In the genomic region with DNA sequence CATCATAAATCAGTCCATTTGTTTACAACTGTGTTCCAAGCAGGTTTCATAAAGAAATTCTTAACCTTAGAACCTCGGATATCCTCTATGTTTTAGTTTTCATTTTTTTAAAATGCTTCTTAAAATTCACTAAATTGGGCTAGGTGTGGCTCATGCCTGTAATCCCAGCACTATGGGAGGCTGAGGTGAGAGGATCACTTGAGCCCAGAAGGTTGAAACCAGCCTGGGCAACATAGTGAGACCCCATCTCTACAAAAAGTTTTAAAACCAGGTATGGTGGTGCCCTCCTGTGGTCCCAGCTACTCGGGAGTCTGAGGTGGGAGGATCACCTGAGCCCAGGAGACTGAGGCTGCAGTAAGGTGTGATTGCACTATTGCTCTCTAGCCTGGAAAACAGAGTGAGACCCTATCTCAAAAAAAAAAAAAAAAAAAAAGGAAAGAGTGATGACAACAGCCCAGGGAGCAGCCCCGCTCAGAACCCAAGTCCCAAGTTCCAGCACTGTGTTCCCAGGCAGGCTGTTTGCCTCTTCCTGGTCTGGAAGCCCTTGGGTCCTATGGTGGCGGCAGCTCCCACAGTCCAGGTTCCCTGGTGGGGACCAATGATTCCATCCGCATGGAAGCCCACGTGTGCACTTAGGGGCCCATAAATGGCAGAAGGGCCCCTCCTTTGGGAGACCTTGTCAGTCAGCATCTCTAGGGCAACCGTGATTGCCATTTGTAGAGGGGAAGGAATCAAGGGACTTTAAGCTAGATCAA, we compare ENCODE assay signal across 16 cellular contexts. TPM values are rescaled to one million over a fixed set of nuclear protein-coding genes. Genes with fewer than 3 reads are reported as not detected.
DNase-seq lines count a peak whose midpoint lies in the region; ATAC-seq, FAIRE-seq and TF ChIP-seq lines count a peak whose summit lies in the region.
"Had no signal": no experiment of that assay in that cellular context is flagged by ENCODE, and none has a peak within 500 bp of the region (broad histone marks: within the 10 kb centered on the region; RNA-seq: fewer than 3 reads in every experiment).

No MANE protein-coding gene starts in this region.

- no peaks in the 10 kb centered on the region for H3K27me3 Mint-ChIP-seq in natural killer cell treated with Interleukin-12 subunit alpha and Interleukin-12 subunit beta and Interleukin-15 and Interleukin-18, amount 100 ng/mL, for 72 hours
- no peaks in the 10 kb centered on the region for H3K27me3 Mint-ChIP-seq in natural killer cell (ENCODE audit: low read depth in 2 of 2)
- H3K27me3 Mint-ChIP-seq in osteocyte (ENCODE audit: unreplicated experiment), result no peaks in the 10 kb centered on the region
- H3K27me3 Mint-ChIP-seq: CD4-positive, alpha-beta memory T cell; IgD-negative memory B cell had no signal

- no peaks in the 10 kb centered on the region for H3K9me1 ChIP-seq in endothelial cell of umbilical vein (replicated peaks; ENCODE audit: control insufficient read depth, extremely low read depth, insufficient read depth, low read length)

- POLR2A ChIA-PET in endothelial cell of umbilical vein (lab: Charles Lee), result interaction anchor here (1.1 kb wide), 1 partner anchor 34 kb away, joined by 4 read pairs; the partner anchor contains the start of gene H6PD

- FAIRE-seq in endothelial cell of umbilical vein (lab: Jason Lieb, UNC), result no peak
- FAIRE-seq: GM12891, GM19239 had no signal

- intact Hi-C loops in natural killer cell (cut with micrococcal nuclease), result loop anchor here (1.0 kb wide), 2 partner anchors 187 to 223 kb away; no protein-coding TSS in a partner anchor
- intact Hi-C loops in endothelial cell of umbilical vein (cut with micrococcal nuclease), result loop anchor here (1.0 to 5.0 kb wide), 5 partner anchors 21 to 304 kb away; no protein-coding TSS in a partner anchor
- intact Hi-C loops in spleen (cut with DNase I; ENCODE audit: low total_unique reads), result no loop called here

- peak; percentile 44 for DNase-seq in natural killer cell treated with Interleukin-12 subunit alpha and Interleukin-12 subunit beta and Interleukin-15 and Interleukin-18, amount 100 ng/mL, for 72 hours (ENCODE audit: low spot score)
- DNase-seq in natural killer cell, result no peak
- DNase-seq in endothelial cell of umbilical vein (ENCODE audit: low read depth, low spot score), result no peak
- DNase-seq in spleen, result peak; percentile 34
- DNase-seq in cerebellar cortex (ENCODE audit: low spot score), result no peak
- no peak for DNase-seq in osteocyte (ENCODE audit: extremely low spot score, unreplicated experiment)
- no peak for DNase-seq in activated T-cell treated with anti-CD3 and anti-CD28 coated beads, Interleukin-2, amount 50 U/mL, for 48 hours
- DNase-seq: ACHN, DMS79, GOT3 had no signal

- no peak overlapping the region for H3K4me3 Mint-ChIP-seq in natural killer cell treated with Interleukin-12 subunit alpha and Interleukin-12 subunit beta and Interleukin-15 and Interleukin-18, amount 100 ng/mL, for 72 hours
- no peak overlapping the region for H3K4me3 Mint-ChIP-seq in natural killer cell
- no peak overlapping the region for H3K4me3 Mint-ChIP-seq in osteocyte (ENCODE audit: unreplicated experiment)
- H3K4me3 Mint-ChIP-seq: H9 had no signal

- dilution Hi-C loops in endothelial cell of umbilical vein (cut with MboI; ENCODE audit: extremely low pct_ligation_motif_present, low sequenced_read_pairs), result no loop called here

- H3K4me3 ChIP-seq in endothelial cell of umbilical vein (replicated peaks in 1 of 3; ENCODE audit: insufficient read depth in 1 of 3, low read depth in 1 of 3, low read length in 3 of 3), result no peak overlapping the region
- H3K4me3 ChIP-seq in spleen, result no peak overlapping the region

- TSS peak; percentile 1 for BruUV-seq in endothelial cell of umbilical vein (replicated peaks; lab: Mats Ljungman, UMichigan)

- no peaks in the 10 kb centered on the region for H3K9me3 ChIP-seq in endothelial cell of umbilical vein (replicated peaks; ENCODE audit: control insufficient read depth, insufficient read depth, low read length)
- H3K9me3 ChIP-seq in spleen, result no peaks in the 10 kb centered on the region

- no peaks in the 10 kb centered on the region for H3K9me3 Mint-ChIP-seq in natural killer cell treated with Interleukin-12 subunit alpha and Interleukin-12 subunit beta and Interleukin-15 and Interleukin-18, amount 100 ng/mL, for 72 hours
- H3K9me3 Mint-ChIP-seq in natural killer cell (no peaks in the 10 kb centered on the region), osteocyte (ENCODE audit: unreplicated experiment) (no peaks in the 10 kb centered on the region)
- H3K9me3 Mint-ChIP-seq: CD4-positive, alpha-beta memory T cell; H9; IgD-negative memory B cell had no signal

- H3K36me3 ChIP-seq in endothelial cell of umbilical vein (ENCODE audit: control insufficient read depth in 2 of 2, extremely low read depth in 1 of 2, insufficient read depth in 2 of 2, low read length in 2 of 2) (peaks cover 0 to 7% of the 10 kb centered on the region in 2 experiments), spleen (peaks cover 0 to 86% (median 34%) of the 10 kb centered on the region in 6 donors)

- H3K4me1 ChIP-seq in endothelial cell of umbilical vein (ENCODE audit: control insufficient read depth, extremely low read depth, insufficient read depth, low read length), result no peaks in the 10 kb centered on the region
- peaks cover 0 to 33% (median 10%) of the 10 kb centered on the region in 6 donors for H3K4me1 ChIP-seq in spleen

- 89 to 92% (median 89%) methylated on average over 7 of the region's 7 CpGs for WGBS in spleen, 5 donors

- no peak overlapping the region for H3K27ac Mint-ChIP-seq in natural killer cell treated with Interleukin-12 subunit alpha and Interleukin-12 subunit beta and Interleukin-15 and Interleukin-18, amount 100 ng/mL, for 72 hours
- no peak overlapping the region for H3K27ac Mint-ChIP-seq in natural killer cell
- H3K27ac Mint-ChIP-seq in osteocyte (ENCODE audit: unreplicated experiment), result no peak overlapping the region
- H3K27ac Mint-ChIP-seq: H9 had no signal

- CTCF ChIA-PET in endothelial cell of umbilical vein (lab: Charles Lee), result interaction anchor here (0.6 to 9.6 kb wide), 12 partner anchors 12 to 305 kb away, joined by 3 to 232 read pairs (median 7); no protein-coding TSS in a partner anchor

- no peaks in the 10 kb centered on the region for H4K20me1 ChIP-seq in endothelial cell of umbilical vein (replicated peaks; ENCODE audit: control insufficient read depth, extremely low read depth, insufficient read depth, low read length)

- TF ChIP-seq POLR2A in endothelial cell of umbilical vein (IDR thresholded peaks at IDR 0.05; ENCODE audit: low read depth, low read length) (no peak), spleen (IDR thresholded peaks at IDR 0.05) (no peak)

- no peak overlapping the region for H2AFZ ChIP-seq in endothelial cell of umbilical vein (ENCODE audit: low read depth, low read length)

- no peaks in the 10 kb centered on the region for H3K79me2 ChIP-seq in endothelial cell of umbilical vein (ENCODE audit: control insufficient read depth, insufficient read depth, low read length)

- H3K27ac ChIP-seq in endothelial cell of umbilical vein (ENCODE audit: insufficient read depth, low read depth, low read length), result no peak overlapping the region
- H3K27ac ChIP-seq in spleen, result no peak overlapping the region
- H3K27ac ChIP-seq: C4-2B had no signal

- H3K4me2 ChIP-seq in endothelial cell of umbilical vein (ENCODE audit: insufficient read depth, low read length), result no peak overlapping the region

- peaks cover 0 to 4% of the 10 kb centered on the region in 2 donors for H3K4me1 Mint-ChIP-seq in natural killer cell treated with Interleukin-12 subunit alpha and Interleukin-12 subunit beta and Interleukin-15 and Interleukin-18, amount 100 ng/mL, for 72 hours (ENCODE audit: low read depth in 2 of 2)
- H3K4me1 Mint-ChIP-seq in natural killer cell (peaks cover 0 to 5% of the 10 kb centered on the region in 2 donors), osteocyte (ENCODE audit: unreplicated experiment) (peaks cover 33% of the 10 kb centered on the region)

- H3K36me3 Mint-ChIP-seq in natural killer cell treated with Interleukin-12 subunit alpha and Interleukin-12 subunit beta and Interleukin-15 and Interleukin-18, amount 100 ng/mL, for 72 hours, result no peaks in the 10 kb centered on the region
- H3K36me3 Mint-ChIP-seq in natural killer cell (no peaks in the 10 kb centered on the region), osteocyte (ENCODE audit: unreplicated experiment) (peaks cover 9% of the 10 kb centered on the region)
- H3K36me3 Mint-ChIP-seq: IgD-negative memory B cell had no signal

- TF ChIP-seq CTCF in natural killer cell (IDR thresholded peaks at IDR 0.05) (no peak), endothelial cell of umbilical vein (IDR thresholded peaks at IDR 0.05; ENCODE audit: extremely low read depth in 1 of 2, insufficient read depth in 1 of 2, low read depth in 1 of 2, low read length in 2 of 2) (no peak), spleen (IDR thresholded peaks at IDR 0.05 in 8 of 11, conservative IDR thresholded peaks at IDR 0.05 in 3 of 11) (no peak), osteocyte (IDR thresholded peaks at IDR 0.05) (no peak)

- H3K27me3 ChIP-seq in endothelial cell of umbilical vein (ENCODE audit: control insufficient read depth in 2 of 2, insufficient read depth in 2 of 2, low read length in 2 of 2) (no peaks in the 10 kb centered on the region), spleen (replicated peaks in 1 of 7) (no peaks in the 10 kb centered on the region)

- ATAC-seq in natural killer cell treated with Interleukin-12 subunit alpha and Interleukin-12 subunit beta and Interleukin-15 and Interleukin-18, amount 100 ng/mL, for 72 hours, result no peak
- no peak for ATAC-seq in natural killer cell

- H3K9ac ChIP-seq in endothelial cell of umbilical vein (replicated peaks; ENCODE audit: extremely low read depth, insufficient read depth, low read length), result no peak overlapping the region

RNA-seq across cellular contexts. Expression of gene SPSB1, which starts 24.7 kb away (rescaled TPM):
- total RNA-seq in natural killer cell treated with Interleukin-12 subunit alpha and Interleukin-12 subunit beta and Interleukin-15 and Interleukin-18, amount 100 ng/mL, for 72 hours, result 1 to 10 TPM in 1 of 2 donors, under 1 TPM in 1; 0.78 to 1.4 TPM
- total RNA-seq in natural killer cell, result 1 to 10 TPM in 2 of 3 donors, under 1 TPM in 1; 0.82 to 3.0 (median 1.5) TPM
- total RNA-seq in endothelial cell of umbilical vein, result 41.9 and 50.9 TPM in 2 replicates
- 61.2 and 66.7 TPM in 2 replicates for polyA plus RNA-seq in endothelial cell of umbilical vein
- 39.4 and 39.6 TPM in 2 replicates for polyA plus RNA-seq in endothelial cell of umbilical vein (2011; cell fraction: cytosol; rRNA removed)
- polyA plus RNA-seq in endothelial cell of umbilical vein (2011; cell fraction: nucleus; rRNA removed), result 30.4 and 32.4 TPM in 2 replicates
- polyA plus RNA-seq in endothelial cell of umbilical vein (2012), result 25.2 and 26.0 TPM in 2 replicates
- 68.1 and 84.0 TPM in 2 replicates for polyA minus RNA-seq in endothelial cell of umbilical vein
- polyA minus RNA-seq in endothelial cell of umbilical vein (2011; cell fraction: cytosol; rRNA and poly(A)+ RNA removed), result 6.3 TPM
- 27.8 and 30.8 TPM in 2 replicates for polyA minus RNA-seq in endothelial cell of umbilical vein (2011; cell fraction: nucleus; rRNA and poly(A)+ RNA removed)
- total RNA-seq in spleen, result 1 to 10 TPM; 2.4 to 7.9 (median 5.3) TPM
- 1 to 10 TPM; 1.3 to 3.4 (median 2.7) TPM for polyA plus RNA-seq in spleen
- 52.8 and 63.2 TPM in 2 replicates for total RNA-seq in osteocyte

RNA-seq across cellular contexts. Expression of gene H6PD, which starts 33.4 kb away (rescaled TPM):
- total RNA-seq in natural killer cell treated with Interleukin-12 subunit alpha and Interleukin-12 subunit beta and Interleukin-15 and Interleukin-18, amount 100 ng/mL, for 72 hours, result 10 to 100 TPM; 14.1 to 15.1 TPM
- total RNA-seq in natural killer cell (10 to 100 TPM; 24.3 to 37.1 (median 31.2) TPM), endothelial cell of umbilical vein (29.0 and 40.1 TPM in 2 replicates), spleen (10 to 100 TPM; 32.1 to 55.3 (median 37.8) TPM), osteocyte (48.4 and 52.4 TPM in 2 replicates)
- polyA plus RNA-seq in endothelial cell of umbilical vein (24.5 and 26.9 TPM in 2 replicates), spleen (10 to 100 TPM in 1 of 3 donors, 1 to 10 TPM in 2; 4.5 to 13.9 (median 5.5) TPM)
- 22.5 and 26.8 TPM in 2 replicates for polyA plus RNA-seq in endothelial cell of umbilical vein (2011; cell fraction: cytosol; rRNA removed)
- polyA plus RNA-seq in endothelial cell of umbilical vein (2011; cell fraction: nucleus; rRNA removed), result 19.4 and 21.4 TPM in 2 replicates
- 20.4 and 21.0 TPM in 2 replicates for polyA plus RNA-seq in endothelial cell of umbilical vein (2012)
- polyA minus RNA-seq in endothelial cell of umbilical vein, result 31.0 and 33.4 TPM in 2 replicates
- 3.4 TPM for polyA minus RNA-seq in endothelial cell of umbilical vein (2011; cell fraction: cytosol; rRNA and poly(A)+ RNA removed)
- 11.2 and 11.9 TPM in 2 replicates for polyA minus RNA-seq in endothelial cell of umbilical vein (2011; cell fraction: nucleus; rRNA and poly(A)+ RNA removed)

Comparison
In these comparisons a context has a peak if more than half of its experiments do, and no peak if none do; other contexts are left out.
1. DNase-seq: peak in natural killer cell treated with Interleukin-12 subunit alpha and Interleukin-12 subunit beta and Interleukin-15 and Interleukin-18, amount 100 ng/mL, for 72 hours (single experiment) and spleen (single experiment); none in natural killer cell (single experiment), endothelial cell of umbilical vein (single experiment), cerebellar cortex (single experiment), osteocyte (single experiment) and activated T-cell treated with anti-CD3 and anti-CD28 coated beads, Interleukin-2, amount 50 U/mL, for 48 hours (0 of 2).